30 cellular contexts compared by ENCODE assay signal in the genomic region with DNA sequence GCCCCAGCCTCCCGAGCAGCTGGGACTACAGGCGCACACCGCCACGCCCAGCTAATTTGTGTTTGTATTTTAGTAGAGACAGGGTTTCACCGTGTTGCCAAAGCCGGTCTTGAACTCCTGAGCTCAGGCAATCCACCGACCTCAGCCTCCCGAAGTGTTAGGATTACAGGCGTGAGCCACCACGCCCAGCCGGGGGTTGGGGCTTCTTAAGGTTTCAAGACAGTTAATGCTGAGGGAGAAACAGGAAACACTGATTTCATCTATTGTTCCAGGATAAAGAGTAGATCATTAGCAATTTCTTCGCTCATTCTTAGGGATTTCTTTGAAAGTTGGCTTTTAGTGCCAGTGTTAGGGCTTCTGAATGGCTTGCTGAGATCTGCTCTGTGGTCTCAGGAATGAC. TPM values are rescaled to one million over a fixed set of nuclear protein-coding genes. Genes with fewer than 3 reads are reported as not detected.
DNase-seq lines count a peak whose midpoint lies in the region; ATAC-seq, FAIRE-seq and TF ChIP-seq lines count a peak whose summit lies in the region.
"Had no signal": no experiment of that assay in that cellular context is flagged by ENCODE, and none has a peak within 500 bp of the region (broad histone marks: within the 10 kb centered on the region; RNA-seq: fewer than 3 reads in every experiment).

No MANE protein-coding gene starts in this region.

- H2BK20ac ChIP-seq in H1 (ENCODE audit: low read length), result no peak overlapping the region

- H3K4me1 ChIP-seq in HUES64 (ENCODE audit: insufficient read depth, low read length) (peaks cover 29% of the 10 kb centered on the region), H1 (replicated peaks in 1 of 4; ENCODE audit: control insufficient read depth in 3 of 4, insufficient read depth in 4 of 4, low read length in 3 of 4) (peaks cover 1 to 11% (median 8%) of the 10 kb centered on the region in 4 experiments; a peak in 5 of 7 replicates), mucosa of descending colon (ENCODE audit: low read depth) (peaks cover 16% of the 10 kb centered on the region)

- H3K36me3 ChIP-seq in HUES64 (ENCODE audit: insufficient read depth, low read length), result no peaks in the 10 kb centered on the region
- H3K36me3 ChIP-seq in H1 (ENCODE audit: control insufficient read depth in 2 of 4, insufficient read depth in 4 of 4, low read length in 3 of 4), result no peaks in the 10 kb centered on the region
- no peaks in the 10 kb centered on the region for H3K36me3 ChIP-seq in mucosa of descending colon (ENCODE audit: low read depth)
- H3K36me3 ChIP-seq: BLaER1 treated with 17β-estradiol and CSF1 and Interleukin-3, amounts not matched to agents 10 nM and 100 nM; SJSA1 had no signal

- H3K4me2 ChIP-seq in H1 (ENCODE audit: insufficient read depth in 1 of 2, low read depth in 2 of 2, low read length in 2 of 2), result no peak overlapping the region
- H3K4me2 ChIP-seq: BLaER1 treated with 17β-estradiol and CSF1 and Interleukin-3, amounts not matched to agents 10 nM and 100 nM; KMS-11 had no signal

- no peak overlapping the region for H3K27ac Mint-ChIP-seq in activated naive CD4-positive, alpha-beta T cell treated with anti-CD3 and anti-CD28 coated beads, Interleukin-2, amount 50 U/mL, for 72 hours
- H3K27ac Mint-ChIP-seq: CD4-positive, alpha-beta T cell; IgD-negative memory B cell had no signal

- POLR2A ChIA-PET in H1 (lab: Charles Lee; ENCODE audit: partially characterized antibody), result interaction anchor here (2.0 to 4.0 kb wide), 2 partner anchors 13 to 20 kb away, joined by 6 to 14 read pairs; no protein-coding TSS in a partner anchor

- no peak for TF ChIP-seq RAD21 in H1 (IDR thresholded peaks at IDR 0.05 in 1 of 2, conservative IDR thresholded peaks at IDR 0.05 in 1 of 2; ENCODE audit: low read depth in 2 of 2, low read length in 2 of 2)

- no peaks in the 10 kb centered on the region for H3K79me2 ChIP-seq in H1 (ENCODE audit: control insufficient read depth in 1 of 2, insufficient read depth in 2 of 2, low read length in 2 of 2)

- no peaks in the 10 kb centered on the region for H3K79me1 ChIP-seq in H1 (ENCODE audit: low read depth, low read length)

- no peaks in the 10 kb centered on the region for H3K36me3 Mint-ChIP-seq in activated naive CD4-positive, alpha-beta T cell treated with anti-CD3 and anti-CD28 coated beads, Interleukin-2, amount 50 U/mL, for 72 hours
- H3K36me3 Mint-ChIP-seq: IgD-negative memory B cell had no signal

- H2BK5ac ChIP-seq in H1 (ENCODE audit: low read depth, low read length), result 0 out of 2 replicates have a peak overlapping the region, but pooled peaks have one; percentile 89

- H3K18ac ChIP-seq in H1 (ENCODE audit: extremely low read depth, low read length), result no peak overlapping the region

- H3K9me3 ChIP-seq in HUES64 (ENCODE audit: insufficient read depth, low read depth, low read length) (no peaks in the 10 kb centered on the region), H1 (ENCODE audit: insufficient read depth in 2 of 2, low read depth in 1 of 2, low read length in 1 of 2) (no peaks in the 10 kb centered on the region), mucosa of descending colon (no peaks in the 10 kb centered on the region)
- H3K9me3 ChIP-seq: BLaER1 treated with 17β-estradiol and CSF1 and Interleukin-3, amounts not matched to agents 10 nM and 100 nM; SJSA1 had no signal

- H2AFZ ChIP-seq in H1 (ENCODE audit: low read length), result no peak overlapping the region
- H2AFZ ChIP-seq: GM23248 had no signal

- no peak overlapping the region for H2BK12ac ChIP-seq in H1 (ENCODE audit: low read depth, low read length)

- H3K14ac ChIP-seq in H1 (ENCODE audit: insufficient read length), result no peak overlapping the region

- no peak overlapping the region for H3K23ac ChIP-seq in H1 (ENCODE audit: insufficient read length)

- no peak for FAIRE-seq in H1 (lab: Jason Lieb, UNC)
- FAIRE-seq: GM12891, GM19239 had no signal

- 69% methylated on average over 12 of the region's 12 CpGs for WGBS in HUES64
- whole genome bisulfite sequencing in H1 (ENCODE audit: extremely low coverage in 1 of 2, insufficient coverage in 1 of 2, insufficient read length in 1 of 2, insufficient replicate concordance in 2 of 2, low coverage in 1 of 2, low lambda C conversion rate in 2 of 2, missing lambda C conversion rate in 1 of 2), 2 experiments, result 77% methylated on average over 12 of the region's 12 CpGs; no CpG with 5 or more reads in 1 of the 2 experiments

- no peak overlapping the region for H2BK120ac ChIP-seq in H1 (replicated peaks; ENCODE audit: low read depth, low read length)

- intact Hi-C loops in mucosa of descending colon (cut with DNase I, micrococcal nuclease), result no loop called here
- intact Hi-C loops in Right ventricle myocardium superior (cut with DNase I), result no loop called here

- no peak overlapping the region for H4K5ac ChIP-seq in H1 (ENCODE audit: insufficient read length, low read depth, low read length)

- H4K8ac ChIP-seq in H1 (ENCODE audit: extremely low read depth, insufficient read depth, low read length), result no peak overlapping the region

- CTCF ChIA-PET in H1 (lab: Charles Lee; ENCODE audit: partially characterized antibody), result interaction anchor here (0.6 to 1.7 kb wide), 5 partner anchors 17 to 420 kb away, joined by 3 to 7 read pairs (median 5); no protein-coding TSS in a partner anchor

- H3K56ac ChIP-seq in H1 (replicated peaks; ENCODE audit: insufficient read length, low read depth, low read length), result no peak overlapping the region

- H3K27ac ChIP-seq in HUES64 (ENCODE audit: low read depth, low read length), result peak overlapping the region; percentile 82; the same call in 1 of the 2 replicates
- no peak overlapping the region for H3K27ac ChIP-seq in H1 (ENCODE audit: low read depth, low read length)
- H3K27ac ChIP-seq: BLaER1 treated with 17β-estradiol and CSF1 and Interleukin-3, amounts not matched to agents 10 nM and 100 nM; GM23248; KMS-11; SJSA1 had no signal

- no peak overlapping the region for H2AK5ac ChIP-seq in H1 (ENCODE audit: low read depth, low read length)

- no peak overlapping the region for H3K4ac ChIP-seq in H1 (replicated peaks; ENCODE audit: insufficient read length, low read depth, low read length)

- TF ChIP-seq EP300 in H1 (IDR thresholded peaks at IDR 0.05; ENCODE audit: borderline replicate concordance in 1 of 2, low read depth in 2 of 2, low read length in 2 of 2), result no peak

- H3K9ac ChIP-seq in HUES64 (ENCODE audit: low read depth, low read length), result no peak overlapping the region
- H3K9ac ChIP-seq in H1 (replicated peaks in 1 of 4; ENCODE audit: extremely low read depth in 1 of 4, low read depth in 3 of 4, low read length in 3 of 4), result no peak overlapping the region
- H3K9ac ChIP-seq: BLaER1 treated with 17β-estradiol and CSF1 and Interleukin-3, amounts not matched to agents 10 nM and 100 nM; GM23248; KMS-11 had no signal

- ATAC-seq in mucosa of descending colon (peak; percentile 32), GM21528 (IDR thresholded peaks at IDR 0.05; ENCODE audit: low FRiP score, unreplicated experiment) (no peak), Right ventricle myocardium superior (ENCODE audit: poor library complexity) (no peak)
- no peak for ATAC-seq in activated naive CD4-positive, alpha-beta T cell treated with anti-CD3 and anti-CD28 coated beads, Interleukin-2, amount 50 U/mL, for 72 hours
- ATAC-seq: HCT116, PC-3 had no signal

- peaks cover 0 to 2% of the 10 kb centered on the region in 2 donors for H3K9me3 Mint-ChIP-seq in activated naive CD4-positive, alpha-beta T cell treated with anti-CD3 and anti-CD28 coated beads, Interleukin-2, amount 50 U/mL, for 72 hours
- H3K9me3 Mint-ChIP-seq: CD4-positive, alpha-beta T cell; IgD-negative memory B cell had no signal

- no peak for TF ChIP-seq POLR2A in H1 (IDR thresholded peaks at IDR 0.05; ENCODE audit: control extremely low read depth in 1 of 2, low read depth in 2 of 2, low read length in 2 of 2)

- H3K4me3 ChIP-seq in HUES64 (ENCODE audit: low read length) (no peak overlapping the region), H1 (ENCODE audit: extremely low read depth in 1 of 4, insufficient read depth in 2 of 4, low read depth in 3 of 4, low read length in 4 of 4) (no peak overlapping the region), mucosa of descending colon (no peak overlapping the region)
- H3K4me3 ChIP-seq: BLaER1 treated with 17β-estradiol and CSF1 and Interleukin-3, amounts not matched to agents 10 nM and 100 nM; GM23248; SJSA1 had no signal

- no peaks in the 10 kb centered on the region for H4K20me1 ChIP-seq in H1 (replicated peaks in 1 of 2; ENCODE audit: control insufficient read depth in 1 of 2, insufficient read depth in 2 of 2, low read length in 2 of 2)
- H4K20me1 ChIP-seq: BLaER1 treated with 17β-estradiol and CSF1 and Interleukin-3, amounts not matched to agents 10 nM and 100 nM had no signal

- H2BK15ac ChIP-seq in H1 (ENCODE audit: low read length), result no peak overlapping the region

- H3K27me3 ChIP-seq in HUES64 (ENCODE audit: insufficient read depth, low read length), result no peaks in the 10 kb centered on the region
- peaks cover 0 to 1% (median 0%) of the 10 kb centered on the region in 4 experiments; a peak in 1 of 7 replicates for H3K27me3 ChIP-seq in H1 (replicated peaks in 1 of 4; ENCODE audit: control insufficient read depth in 3 of 4, extremely low read depth in 1 of 4, insufficient read depth in 3 of 4, low read length in 3 of 4)
- H3K27me3 ChIP-seq: BLaER1 treated with 17β-estradiol and CSF1 and Interleukin-3, amounts not matched to agents 10 nM and 100 nM; SJSA1 had no signal

- DNase-seq in ELF-1 (ENCODE audit: low read depth, low spot score), result peak; percentile 77
- no peak for DNase-seq in H1 (ENCODE audit: low read depth in 1 of 2, low spot score in 2 of 2)
- peak; percentile 42 to 70 (median 55) for DNase-seq in mucosa of descending colon
- no peak for DNase-seq in activated naive CD4-positive, alpha-beta T cell treated with anti-CD3 and anti-CD28 coated beads, Interleukin-2, amount 50 U/mL, for 72 hours (ENCODE audit: low spot score in 2 of 2)
- no peak for DNase-seq in Right ventricle myocardium superior
- DNase-seq in T1000 (lab: John Stamatoyannopoulos, UW), result no peak
- DNase-seq: AML-193; CD4-positive, alpha-beta T cell; COR-L47; DMS 273 treated with DMSO at 0.1 percent for 48 hours; DMS79; EL; GF-D8; GM23248; MM.1S; NCI-H2029; NCI-H446; NCI-H524 treated with DMSO at 0.1 percent for 48 hours; NCI-H774; PC-3; T-helper 1 cell had no signal

- no peaks in the 10 kb centered on the region for H3K23me2 ChIP-seq in H1 (ENCODE audit: low read depth, low read length)

- TF ChIP-seq CTCF in H1 (IDR thresholded peaks at IDR 0.05; ENCODE audit: control extremely low read depth in 1 of 3, insufficient read depth in 1 of 3, low read depth in 1 of 3, low read length in 3 of 3) (no peak), mucosa of descending colon (IDR thresholded peaks at IDR 0.05) (no peak)

- no peak overlapping the region for H4K91ac ChIP-seq in H1 (replicated peaks; ENCODE audit: insufficient read length, low read length)

RNA-seq across cellular contexts. Expression of a gene that starts 21.2 kb away (rescaled TPM):
- polyA plus RNA-seq in HUES64 (2013, experiment 1 of 2), result 14.7 TPM
- polyA plus RNA-seq in HUES64 (2013, experiment 2 of 2), result 12.2 TPM
- total RNA-seq in H1 (2021; fragmentation: NEBNext Ultra II Directional; extraction: Animal tissue kit (Norgen Biotek cat#: 25700)), result 20.8 and 24.1 TPM in 2 replicates
- 9.9 and 11.5 TPM in 2 replicates for polyA plus RNA-seq in H1 (2011; rRNA removed)
- 15.4 TPM for polyA plus RNA-seq in H1 (2011; cell fraction: cytosol; rRNA removed)
- polyA plus RNA-seq in H1 (2011; cell fraction: nucleus; rRNA removed), result 16.9 TPM
- 10.4 to 16.3 TPM (median 14.3 TPM) in 4 replicates for polyA plus RNA-seq in H1 (2012, experiment 1 of 2)
- polyA plus RNA-seq in H1 (2012, experiment 2 of 2), result 2.0 TPM
- polyA plus RNA-seq in H1 (2013, experiment 1 of 2), result 15.4 TPM
- 16.5 TPM for polyA plus RNA-seq in H1 (2013, experiment 2 of 2)
- 58.8 and 90.8 TPM in 2 replicates for polyA minus RNA-seq in H1 (2011; rRNA and poly(A)+ RNA removed)
- 13.3 TPM for polyA minus RNA-seq in H1 (2011; cell fraction: cytosol; rRNA and poly(A)+ RNA removed)
- 17.5 TPM for polyA minus RNA-seq in H1 (2011; cell fraction: nucleus; rRNA and poly(A)+ RNA removed)
- total RNA-seq in mucosa of descending colon, result 10 to 100 TPM in 2 of 3 donors, 1 to 10 TPM in 1; 4.7 to 84.9 (median 11.0) TPM
- under 1 TPM; 0.41 to 0.54 TPM for total RNA-seq in activated naive CD4-positive, alpha-beta T cell treated with anti-CD3 and anti-CD28 coated beads, Interleukin-2, amount 50 U/mL, for 72 hours
- 6.0 TPM for total RNA-seq in Right ventricle myocardium superior

Comparison
In these comparisons a context has a peak if more than half of its experiments do, and no peak if none do; other contexts are left out.
1. DNase-seq: peak in ELF-1 (single experiment) and mucosa of descending colon (3 of 3); none in H1 (0 of 2), activated naive CD4-positive, alpha-beta T cell treated with anti-CD3 and anti-CD28 coated beads, Interleukin-2, amount 50 U/mL, for 72 hours (0 of 2), Right ventricle myocardium superior (single experiment) and T1000 (single experiment).